16 cellular contexts compared by ENCODE assay signal in the genomic region with DNA sequence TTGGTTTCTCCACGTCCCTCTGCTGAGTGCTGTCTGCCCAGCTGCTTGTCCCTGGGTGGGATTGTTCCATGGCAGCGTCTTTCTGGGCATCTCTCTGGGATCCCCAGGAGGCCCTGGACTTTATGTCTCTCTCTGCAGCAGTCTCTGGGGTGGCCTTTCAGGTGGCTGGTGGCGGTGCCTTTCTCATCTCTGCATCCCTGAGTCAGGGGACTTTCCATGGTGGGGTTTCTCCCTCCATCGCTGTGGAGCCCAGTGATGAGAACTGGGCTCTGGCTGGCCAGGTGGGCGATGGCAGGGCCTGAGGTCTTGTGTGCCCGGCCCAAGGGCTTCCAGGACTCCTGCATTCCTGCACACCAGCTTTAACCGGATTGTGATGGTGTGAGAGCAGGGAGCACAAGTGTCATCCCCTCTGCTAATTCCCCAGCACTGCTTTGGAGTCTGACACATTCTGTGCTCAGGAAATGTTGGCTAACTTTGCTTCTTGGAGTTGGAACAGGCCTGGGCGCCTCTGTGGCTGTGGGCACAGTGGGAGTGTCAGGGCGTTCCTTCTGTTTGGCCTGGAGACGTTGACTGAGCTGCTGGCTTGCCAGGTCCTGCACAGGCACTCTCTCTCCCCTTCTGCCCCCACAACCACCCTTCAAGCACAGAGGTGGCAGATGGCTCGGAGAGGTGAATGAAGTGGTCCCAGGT. TPM values are rescaled to one million over a fixed set of nuclear protein-coding genes. Genes with fewer than 3 reads are reported as not detected.
DNase-seq lines count a peak whose midpoint lies in the region; ATAC-seq and TF ChIP-seq lines count a peak whose summit lies in the region.
"Had no signal": no experiment of that assay in that cellular context is flagged by ENCODE, and none has a peak within 500 bp of the region (broad histone marks: within the 10 kb centered on the region; RNA-seq: fewer than 3 reads in every experiment).

No MANE protein-coding gene starts in this region.

- H3K27me3 Mint-ChIP-seq in activated T-cell treated with anti-CD3 and anti-CD28 coated beads, Interleukin-2, amount 50 U/mL, for 4 hours (ENCODE audit: low read depth): no peaks in the 10 kb centered on the region

- no peaks in the 10 kb centered on the region for H3K36me3 Mint-ChIP-seq in activated T-cell treated with anti-CD3 and anti-CD28 coated beads, Interleukin-2, amount 50 U/mL, for 4 hours (ENCODE audit: insufficient read depth)

- no peak overlapping the region for H3K4me2 ChIP-seq in osteoblast (ENCODE audit: insufficient read depth, low read length)

- H4K20me1 ChIP-seq in osteoblast (ENCODE audit: insufficient read depth, low read length): no peaks in the 10 kb centered on the region

- H3K9me3 Mint-ChIP-seq in activated T-cell treated with anti-CD3 and anti-CD28 coated beads, Interleukin-2, amount 50 U/mL, for 4 hours: no peaks in the 10 kb centered on the region
- H3K9me3 Mint-ChIP-seq: dendritic cell treated with granulocyte-macrophage colony-stimulating factor and Interleukin-4, amounts not matched to agents 40 ng/mL and 50 ng/mL, for 4 days; nephron had no signal

- peaks cover 5% of the 10 kb centered on the region for H3K4me1 Mint-ChIP-seq in activated T-cell treated with anti-CD3 and anti-CD28 coated beads, Interleukin-2, amount 50 U/mL, for 4 hours (ENCODE audit: low read depth)
- H3K4me1 Mint-ChIP-seq: nephron had no signal

- H3K9me3 ChIP-seq in breast epithelium (no peaks in the 10 kb centered on the region), osteoblast (ENCODE audit: low read depth, low read length) (no peaks in the 10 kb centered on the region)
- H3K9me3 ChIP-seq: heart left ventricle had no signal

- TF ChIP-seq POLR2A in breast epithelium (IDR thresholded peaks at IDR 0.05): no peak

- no peaks in the 10 kb centered on the region for H3K36me3 ChIP-seq in breast epithelium
- H3K36me3 ChIP-seq in osteoblast (ENCODE audit: insufficient read depth, low read length): no peaks in the 10 kb centered on the region
- H3K36me3 ChIP-seq: heart left ventricle had no signal

- H3K4me3 ChIP-seq in breast epithelium (no peak overlapping the region), osteoblast (ENCODE audit: insufficient read depth, low read length) (no peak overlapping the region)
- H3K4me3 ChIP-seq: heart left ventricle had no signal

- H3K27ac ChIP-seq in breast epithelium (peak overlapping the region; percentile 43 to 50), osteoblast (ENCODE audit: low read depth, low read length) (no peak overlapping the region)
- H3K27ac ChIP-seq: heart left ventricle had no signal

- intact Hi-C loops in breast epithelium (cut with DNase I; ENCODE audit: low total_unique reads): loop anchor here (10.0 kb wide), 1 partner anchor 488 kb away; a partner anchor contains a TSS

- no peak overlapping the region for H2AFZ ChIP-seq in osteoblast (ENCODE audit: low read length)

- no peak overlapping the region for H3K4me3 Mint-ChIP-seq in activated T-cell treated with anti-CD3 and anti-CD28 coated beads, Interleukin-2, amount 50 U/mL, for 4 hours
- H3K4me3 Mint-ChIP-seq: dendritic cell treated with granulocyte-macrophage colony-stimulating factor and Interleukin-4, amounts not matched to agents 40 ng/mL and 50 ng/mL, for 4 days; nephron had no signal

- DNase-seq in AG08395 (ENCODE audit: low spot score) (peak; percentile 43), HPDE6-E6E7 (ENCODE audit: extremely low spot score) (peak; percentile 49), breast epithelium (ENCODE audit: low spot score in 2 of 2) (peak; percentile 68 to 80), osteoblast (ENCODE audit: insufficient read length, low spot score, missing footprints) (peak; percentile 51)
- DNase-seq in activated T-cell treated with anti-CD3 and anti-CD28 coated beads, Interleukin-2, amount 50 U/mL, for 4 hours: no peak
- no peak for DNase-seq in activated CD4-positive, CD25-positive, alpha-beta regulatory T cell treated with anti-CD3 and anti-CD28 coated beads, Interleukin-2, amount 50 U/mL, for 72 hours
- DNase-seq: activated naive CD4-positive, alpha-beta T cell treated with Interleukin-2 at 50 U/mL for 16 hours; heart left ventricle; mesendoderm; NCI-H2081; NCI-H774; SW 1271 had no signal

- H3K4me1 ChIP-seq in breast epithelium (peaks cover 0 to 4% of the 10 kb centered on the region in 2 donors), osteoblast (ENCODE audit: insufficient read depth, low read length) (no peaks in the 10 kb centered on the region)

- no peaks in the 10 kb centered on the region for H3K27me3 ChIP-seq in breast epithelium
- H3K27me3 ChIP-seq in osteoblast (ENCODE audit: insufficient read depth, low read length): no peaks in the 10 kb centered on the region

- ATAC-seq in GM21723 (IDR thresholded peaks at IDR 0.05; ENCODE audit: unreplicated experiment) (no peak), GM21528 (IDR thresholded peaks at IDR 0.05; ENCODE audit: low FRiP score, unreplicated experiment) (no peak)
- ATAC-seq in activated T-cell treated with anti-CD3 and anti-CD28 coated beads, Interleukin-2, amount 50 U/mL, for 4 hours: no peak
- ATAC-seq: heart left ventricle had no signal

- no peaks in the 10 kb centered on the region for H3K79me2 ChIP-seq in osteoblast (ENCODE audit: insufficient read depth, low read length)

- TF ChIP-seq CTCF in breast epithelium (IDR thresholded peaks at IDR 0.05) (no peak), osteoblast (IDR thresholded peaks at IDR 0.05; ENCODE audit: extremely low read depth, low read depth, low read length) (no peak)

RNA-seq across cellular contexts. Expression of a gene that starts 27.9 kb away (rescaled TPM):
- total RNA-seq in breast epithelium (10 to 100 TPM in 1 of 3 donors, 1 to 10 TPM in 2; 4.5 to 15.5 (median 7.5) TPM), osteoblast (not detected in 2 replicates)
- total RNA-seq in activated T-cell treated with anti-CD3 and anti-CD28 coated beads, Interleukin-2, amount 50 U/mL, for 4 hours: 1 to 10 TPM; 1.4 to 2.1 (median 2.0) TPM

Comparison
In these comparisons a context has a peak if more than half of its experiments do, and no peak if none do; other contexts are left out.
1. DNase-seq: peak in AG08395 (single experiment), HPDE6-E6E7 (single experiment), breast epithelium (2 of 2) and osteoblast (single experiment); none in activated T-cell treated with anti-CD3 and anti-CD28 coated beads, Interleukin-2, amount 50 U/mL, for 4 hours (single experiment) and activated CD4-positive, CD25-positive, alpha-beta regulatory T cell treated with anti-CD3 and anti-CD28 coated beads, Interleukin-2, amount 50 U/mL, for 72 hours (single experiment).